ENCODE assay signal across 19 cellular contexts in genomic region chr22:48424661-48425060, GRCh38.
DNase-seq lines count a peak whose midpoint lies in the region; TF ChIP-seq lines count a peak whose summit lies in the region.
"Had no signal": no experiment of that assay in that cellular context is flagged by ENCODE, and none has a peak within 500 bp of the region (broad histone marks: within the 10 kb centered on the region; RNA-seq: fewer than 3 reads in every experiment).

No MANE protein-coding gene starts in this region.

- H3K27me3 ChIP-seq in osteoblast (ENCODE audit: insufficient read depth, low read length) (no peaks in the 10 kb centered on the region), suprapubic skin (no peaks in the 10 kb centered on the region), thyroid gland (no peaks in the 10 kb centered on the region)
- H3K27me3 ChIP-seq: BE2C; BLaER1 treated with 17β-estradiol and CSF1 and Interleukin-3, amounts not matched to agents 10 nM and 100 nM had no signal

- TF ChIP-seq POLR2A in suprapubic skin (IDR thresholded peaks at IDR 0.05) (no peak), thyroid gland (IDR thresholded peaks at IDR 0.05) (no peak)

- no peaks in the 10 kb centered on the region for H4K20me1 ChIP-seq in osteoblast (ENCODE audit: insufficient read depth, low read length)

- no peaks in the 10 kb centered on the region for H3K9me3 ChIP-seq in osteoblast (ENCODE audit: low read depth, low read length)
- no peaks in the 10 kb centered on the region for H3K9me3 ChIP-seq in suprapubic skin
- H3K9me3 ChIP-seq in thyroid gland = no peaks in the 10 kb centered on the region
- H3K9me3 ChIP-seq: BLaER1 treated with 17β-estradiol and CSF1 and Interleukin-3, amounts not matched to agents 10 nM and 100 nM had no signal

- TF ChIP-seq CTCF in osteoblast (IDR thresholded peaks at IDR 0.05; ENCODE audit: extremely low read depth, low read depth, low read length) = no peak
- no peak for TF ChIP-seq CTCF in suprapubic skin (IDR thresholded peaks at IDR 0.05)
- TF ChIP-seq CTCF in thyroid gland (IDR thresholded peaks at IDR 0.05) = no peak

- intact Hi-C loops in thyroid gland (cut with DNase I) = no loop called here

- WGBS in suprapubic skin = 76% methylated on average over 5 of the region's 5 CpGs
- WGBS in thyroid gland, 2 donors = 46 to 61% methylated on average over 1 to 5 of the region's 5 CpGs

- H3K27ac ChIP-seq in osteoblast (ENCODE audit: low read depth, low read length) = no peak overlapping the region
- no peak overlapping the region for H3K27ac ChIP-seq in suprapubic skin
- no peak overlapping the region for H3K27ac ChIP-seq in thyroid gland
- H3K27ac ChIP-seq: 22Rv1; BLaER1 treated with 17β-estradiol and CSF1 and Interleukin-3, amounts not matched to agents 10 nM and 100 nM had no signal

- DNase-seq in activated effector memory CD4-positive, alpha-beta T cell treated with anti-CD3 and anti-CD28 coated beads, Interleukin-2, amount 50 U/mL, for 16 hours = peak; percentile 41
- DNase-seq in activated effector memory CD4-positive, alpha-beta T cell treated with Interleukin-2 at 50 U/mL for 16 hours = no peak
- DNase-seq in osteoblast (ENCODE audit: insufficient read length, low spot score, missing footprints) = peak; percentile 48
- DNase-seq in suprapubic skin (ENCODE audit: low spot score in 2 of 2) = peak; percentile 48 to 60
- no peak for DNase-seq in SHP77 (lab: John Stamatoyannopoulos, UW)
- no peak for DNase-seq in thyroid gland
- DNase-seq: AML-193; BE2C; CD4-positive, alpha-beta T cell; CD8-positive, alpha-beta memory T cell; DMS 273 treated with DMSO at 0.1 percent for 48 hours; DMS79; EL; GDM1; H9 had no signal

- no peak overlapping the region for H2AFZ ChIP-seq in osteoblast (ENCODE audit: low read length)
- H2AFZ ChIP-seq: GM23338 had no signal

- H3K4me3 ChIP-seq in osteoblast (ENCODE audit: insufficient read depth, low read length) = no peak overlapping the region
- H3K4me3 ChIP-seq in suprapubic skin = no peak overlapping the region
- no peak overlapping the region for H3K4me3 ChIP-seq in thyroid gland (replicated peaks in 1 of 3)
- H3K4me3 ChIP-seq: BLaER1 treated with 17β-estradiol and CSF1 and Interleukin-3, amounts not matched to agents 10 nM and 100 nM; GM12878; GM23338 had no signal

- H3K79me2 ChIP-seq in osteoblast (ENCODE audit: insufficient read depth, low read length) = no peaks in the 10 kb centered on the region

- H3K4me1 ChIP-seq in osteoblast (ENCODE audit: insufficient read depth, low read length) = peaks cover 4% of the 10 kb centered on the region
- H3K4me1 ChIP-seq in suprapubic skin = no peaks in the 10 kb centered on the region
- no peaks in the 10 kb centered on the region for H3K4me1 ChIP-seq in thyroid gland
- H3K4me1 ChIP-seq: BE2C had no signal

- no peak for TF ChIP-seq EP300 in suprapubic skin (IDR thresholded peaks at IDR 0.05)

- H3K36me3 ChIP-seq in osteoblast (ENCODE audit: insufficient read depth, low read length) (no peaks in the 10 kb centered on the region), suprapubic skin (no peaks in the 10 kb centered on the region), thyroid gland (no peaks in the 10 kb centered on the region)
- H3K36me3 ChIP-seq: BE2C; BLaER1 treated with 17β-estradiol and CSF1 and Interleukin-3, amounts not matched to agents 10 nM and 100 nM had no signal

- H3K4me2 ChIP-seq in osteoblast (ENCODE audit: insufficient read depth, low read length) = no peak overlapping the region
- H3K4me2 ChIP-seq: BLaER1 treated with 17β-estradiol and CSF1 and Interleukin-3, amounts not matched to agents 10 nM and 100 nM; GM23338 had no signal

Comparison
In these comparisons a context has a peak if more than half of its experiments do, and no peak if none do; other contexts are left out.
1. DNase-seq: peak in activated effector memory CD4-positive, alpha-beta T cell treated with anti-CD3 and anti-CD28 coated beads, Interleukin-2, amount 50 U/mL, for 16 hours (single experiment), osteoblast (single experiment) and suprapubic skin (2 of 2); none in activated effector memory CD4-positive, alpha-beta T cell treated with Interleukin-2 at 50 U/mL for 16 hours (single experiment), SHP77 (0 of 2) and thyroid gland (0 of 2).